8 cellular contexts compared by ENCODE assay signal in genomic region chr9:120876842-120877240, GRCh38. TPM values are rescaled to one million over a fixed set of nuclear protein-coding genes. Genes with fewer than 3 reads are reported as not detected.
DNase-seq lines count a peak whose midpoint lies in the region; ATAC-seq, FAIRE-seq and TF ChIP-seq lines count a peak whose summit lies in the region.

Gene PHF19, minus strand, starts transcription at chr9:120877188. Its CDS starts 2,447 bp downstream, at chr9:120874741.

- TF ChIP-seq CTCF in WERI-Rb-1 (IDR thresholded peaks at IDR 0.05; ENCODE audit: low read depth, low read length) (no peak), natural killer cell (IDR thresholded peaks at IDR 0.05) (no peak)

- ATAC-seq in GM19395 (IDR thresholded peaks at IDR 0.05; ENCODE audit: unreplicated experiment) (peak; percentile 18), esophagus mucosa (peak; percentile 24), natural killer cell (peak; percentile 16 to 19 (median 18)), HG03378 (IDR thresholded peaks at IDR 0.05; ENCODE audit: unreplicated experiment) (no peak)

- H3K36me3 Mint-ChIP-seq in natural killer cell: no peaks in the 10 kb centered on the region

- no peaks in the 10 kb centered on the region for H3K9me3 ChIP-seq in WERI-Rb-1 (ENCODE audit: severe bottlenecking)

- peak within 1 kb of the TSS; percentile 69 to 90 for H3K27ac Mint-ChIP-seq in natural killer cell

- DNase-seq in COLO829 (ENCODE audit: low spot score): peak; percentile 42
- DNase-seq in HTR-8/SVneo (ENCODE audit: insufficient read length, low spot score): peak; percentile 28
- no peak for DNase-seq in WERI-Rb-1
- peak; percentile 29 for DNase-seq in natural killer cell
- DNase-seq in T1000 (lab: John Stamatoyannopoulos, UW): no peak

- no peaks in the 10 kb centered on the region for H3K27me3 ChIP-seq in WERI-Rb-1 (ENCODE audit: insufficient read depth, low read depth, severe bottlenecking)

- H3K4me1 Mint-ChIP-seq in natural killer cell: peaks cover 29 to 37% of the 10 kb centered on the region in 2 donors

- H3K27ac ChIP-seq in WERI-Rb-1: peak within 1 kb of the TSS; percentile 97

- FAIRE-seq in HTR-8/SVneo (lab: Jason Lieb, UNC): no peak

- peaks cover 35% of the 10 kb centered on the region for H3K36me3 ChIP-seq in WERI-Rb-1

- H3K9me3 Mint-ChIP-seq in natural killer cell: no peaks in the 10 kb centered on the region

- no peaks in the 10 kb centered on the region for H3K27me3 Mint-ChIP-seq in natural killer cell (ENCODE audit: low read depth in 2 of 2)

- H3K4me3 ChIP-seq in WERI-Rb-1 (ENCODE audit: low read depth, low read length): peak within 1 kb of the TSS; percentile 93

- H3K4me3 Mint-ChIP-seq in natural killer cell: peak within 1 kb of the TSS; percentile 94

- intact Hi-C loops in natural killer cell (cut with micrococcal nuclease): loop anchor here (1.0 kb wide), 1 partner anchor 59 kb away; no protein-coding TSS in a partner anchor

RNA-seq across cellular contexts. Expression of gene PHF19, which starts in this region (rescaled TPM):
- total RNA-seq in esophagus mucosa (25.3 TPM), natural killer cell (10 to 100 TPM; 34.1 to 54.0 (median 47.8) TPM)

Comparison
In these comparisons a context has a peak if more than half of its experiments do, and no peak if none do; other contexts are left out.
1. DNase-seq: peak in COLO829 (single experiment), HTR-8/SVneo (single experiment) and natural killer cell (single experiment); none in WERI-Rb-1 (single experiment) and T1000 (single experiment).